Comparison of ENCODE assay signal across 16 cellular contexts in genomic region chr2:142100139-142100873, GRCh38. TPM values are rescaled to one million over a fixed set of nuclear protein-coding genes. Genes with fewer than 3 reads are reported as not detected.
DNase-seq lines count a peak whose midpoint lies in the region; ATAC-seq, FAIRE-seq and TF ChIP-seq lines count a peak whose summit lies in the region.
"Had no signal": no experiment of that assay in that cellular context is flagged by ENCODE, and none has a peak within 500 bp of the region (broad histone marks: within the 10 kb centered on the region; RNA-seq: fewer than 3 reads in every experiment).

No MANE protein-coding gene starts in this region.

- no peaks in the 10 kb centered on the region for H3F3A ChIP-seq in neural progenitor cell (ENCODE audit: low read depth)

- H3K27ac ChIP-seq in neural progenitor cell: no peak overlapping the region
- H3K27ac ChIP-seq: BLaER1 treated with 17β-estradiol and CSF1 and Interleukin-3, amounts not matched to agents 10 nM and 100 nM; HL-60 had no signal

- FAIRE-seq in bronchial epithelial cell (lab: Jason Lieb, UNC): no peak
- FAIRE-seq: H1, HTR-8/SVneo had no signal

- H3K9me3 Mint-ChIP-seq in neural progenitor cell: no peaks in the 10 kb centered on the region

- H3K9ac ChIP-seq in neural progenitor cell: no peak overlapping the region
- H3K9ac ChIP-seq: BLaER1 treated with 17β-estradiol and CSF1 and Interleukin-3, amounts not matched to agents 10 nM and 100 nM had no signal

- no peaks in the 10 kb centered on the region for H3K36me3 ChIP-seq in bronchial epithelial cell (ENCODE audit: control insufficient read depth, insufficient read depth, low read length)
- no peaks in the 10 kb centered on the region for H3K36me3 ChIP-seq in neural progenitor cell
- H3K36me3 ChIP-seq: BLaER1 treated with 17β-estradiol and CSF1 and Interleukin-3, amounts not matched to agents 10 nM and 100 nM had no signal

- H3K9me3 ChIP-seq in neural progenitor cell (ENCODE audit: low read depth): no peaks in the 10 kb centered on the region
- H3K9me3 ChIP-seq: BLaER1 treated with 17β-estradiol and CSF1 and Interleukin-3, amounts not matched to agents 10 nM and 100 nM had no signal

- no peak for ATAC-seq in GM19463 (IDR thresholded peaks at IDR 0.05; ENCODE audit: unreplicated experiment)
- ATAC-seq: Panc1, Right ventricle myocardium inferior had no signal

- H3K27me3 ChIP-seq in bronchial epithelial cell (ENCODE audit: control insufficient read depth, insufficient read depth, low read length) (no peaks in the 10 kb centered on the region), neural progenitor cell (no peaks in the 10 kb centered on the region)
- H3K27me3 ChIP-seq: BLaER1 treated with 17β-estradiol and CSF1 and Interleukin-3, amounts not matched to agents 10 nM and 100 nM had no signal

- H2AFZ ChIP-seq in neural progenitor cell (replicated peaks): peak overlapping the region; percentile 27

- DNase-seq in NCI-H1105 treated with DMSO at 0.1 percent for 48 hours (lab: John Stamatoyannopoulos, UW) (peak; percentile 6), NCI-H1105 (lab: John Stamatoyannopoulos, UW) (no peak), NCI-H2171 treated with DMSO at 0.1 percent for 48 hours (lab: John Stamatoyannopoulos, UW) (peak; percentile 82), bronchial epithelial cell (ENCODE audit: low read depth) (peak; percentile 7), neural progenitor cell (ENCODE audit: low spot score) (no peak), NCI-H526 treated with DMSO at 0.1 percent for 48 hours (lab: John Stamatoyannopoulos, UW) (no peak)
- DNase-seq in stimulated activated CD4-positive, alpha-beta T cell treated with anti-CD3 and anti-CD28 coated beads, Interleukin-4, amount 100 ng/mL, for 4 hours: no peak
- DNase-seq: NCI-H2029 treated with DMSO at 0.1 percent for 48 hours, T-helper 1 cell had no signal

- H3K4me3 Mint-ChIP-seq in neural progenitor cell: no peak overlapping the region

- H3K4me3 ChIP-seq in bronchial epithelial cell (ENCODE audit: low read depth, low read length): no peak overlapping the region
- no peak overlapping the region for H3K4me3 ChIP-seq in neural progenitor cell
- H3K4me3 ChIP-seq: BLaER1 treated with 17β-estradiol and CSF1 and Interleukin-3, amounts not matched to agents 10 nM and 100 nM had no signal

- no peak overlapping the region for H3K4me2 ChIP-seq in neural progenitor cell
- H3K4me2 ChIP-seq: BLaER1 treated with 17β-estradiol and CSF1 and Interleukin-3, amounts not matched to agents 10 nM and 100 nM had no signal

- H3K4me1 ChIP-seq in neural progenitor cell: no peaks in the 10 kb centered on the region
- H3K4me1 ChIP-seq: BLaER1 treated with 17β-estradiol and CSF1 and Interleukin-3, amounts not matched to agents 10 nM and 100 nM had no signal

- H3K36me3 Mint-ChIP-seq in neural progenitor cell: no peaks in the 10 kb centered on the region

- H3K27me3 Mint-ChIP-seq in neural progenitor cell (ENCODE audit: insufficient read depth, low read depth): no peaks in the 10 kb centered on the region

- no peaks in the 10 kb centered on the region for H4K20me1 ChIP-seq in neural progenitor cell (ENCODE audit: low read depth)
- H4K20me1 ChIP-seq: BLaER1 treated with 17β-estradiol and CSF1 and Interleukin-3, amounts not matched to agents 10 nM and 100 nM had no signal

- H3K4me1 Mint-ChIP-seq in neural progenitor cell: no peaks in the 10 kb centered on the region

- TF ChIP-seq CTCF in bronchial epithelial cell (IDR thresholded peaks at IDR 0.05; ENCODE audit: insufficient read depth, low read length, severe bottlenecking) (no peak), neural progenitor cell (IDR thresholded peaks at IDR 0.05) (no peak)

- H3K27ac Mint-ChIP-seq in neural progenitor cell: no peak overlapping the region

- no peaks in the 10 kb centered on the region for H3K79me2 ChIP-seq in neural progenitor cell (ENCODE audit: low read depth)

RNA-seq across cellular contexts. Expression of gene LRP1B, which starts 30.5 kb away (rescaled TPM):
- total RNA-seq in bronchial epithelial cell (under 0.01 TPM in 1 of 2 replicates, not detected in the other), neural progenitor cell (ENCODE audit: low replicate concordance) (0.09 TPM in 1 of 2 replicates, not detected in the other)
- total RNA-seq: H1, Right ventricle myocardium inferior had no signal

Comparison
In these comparisons a context has a peak if more than half of its experiments do, and no peak if none do; other contexts are left out.
1. DNase-seq: peak in NCI-H1105 treated with DMSO at 0.1 percent for 48 hours (single experiment), NCI-H2171 treated with DMSO at 0.1 percent for 48 hours (single experiment) and bronchial epithelial cell (single experiment); none in NCI-H1105 (single experiment), neural progenitor cell (single experiment), NCI-H526 treated with DMSO at 0.1 percent for 48 hours (single experiment) and stimulated activated CD4-positive, alpha-beta T cell treated with anti-CD3 and anti-CD28 coated beads, Interleukin-4, amount 100 ng/mL, for 4 hours (0 of 2).